Comparison of ENCODE assay signal across 21 cellular contexts in genomic region chr6:157244780-157245179, GRCh38.
DNase-seq lines count a peak whose midpoint lies in the region; ATAC-seq and TF ChIP-seq lines count a peak whose summit lies in the region.
"Had no signal": no experiment of that assay in that cellular context is flagged by ENCODE, and none has a peak within 500 bp of the region (broad histone marks: within the 10 kb centered on the region; RNA-seq: fewer than 3 reads in every experiment).

No MANE protein-coding gene starts in this region.

- H3K4me2 ChIP-seq in osteoblast (ENCODE audit: insufficient read depth, low read length), result peak overlapping the region; percentile 16

- H3K79me2 ChIP-seq in osteoblast (ENCODE audit: insufficient read depth, low read length), result no peaks in the 10 kb centered on the region

- H3K36me3 ChIP-seq in left ventricle myocardium inferior, result no peaks in the 10 kb centered on the region
- H3K36me3 ChIP-seq in right atrium auricular region, result no peaks in the 10 kb centered on the region
- H3K36me3 ChIP-seq in osteoblast (ENCODE audit: insufficient read depth, low read length), result no peaks in the 10 kb centered on the region
- no peaks in the 10 kb centered on the region for H3K36me3 ChIP-seq in aorta (ENCODE audit: control insufficient read depth in 1 of 2, insufficient read depth in 2 of 2, low read length in 1 of 2)
- H3K36me3 ChIP-seq: transverse colon had no signal

- no peak overlapping the region for H3K4me3 ChIP-seq in left ventricle myocardium inferior
- H3K4me3 ChIP-seq in right atrium auricular region, result no peak overlapping the region
- H3K4me3 ChIP-seq in osteoblast (ENCODE audit: insufficient read depth, low read length), result no peak overlapping the region
- no peak overlapping the region for H3K4me3 ChIP-seq in aorta (ENCODE audit: low read length in 2 of 2)
- H3K4me3 ChIP-seq: transverse colon had no signal

- H3K27ac ChIP-seq in left ventricle myocardium inferior (replicated peaks), result peak overlapping the region; percentile 62
- peak overlapping the region in 1 of 2 donors; percentile 67 for H3K27ac ChIP-seq in right atrium auricular region
- H3K27ac ChIP-seq in osteoblast (ENCODE audit: low read depth, low read length), result peak overlapping the region; percentile 49
- peak overlapping the region; percentile 38 to 55 for H3K27ac ChIP-seq in aorta (ENCODE audit: low read depth in 1 of 2, low read length in 2 of 2)
- H3K27ac ChIP-seq: epithelial cell of prostate, VCaP had no signal

- DNase-seq in left ventricle myocardium inferior (no peak), right atrium auricular region (ENCODE audit: low spot score) (no peak), osteoblast (ENCODE audit: insufficient read length, low spot score, missing footprints) (peak; percentile 17), aorta (peak; percentile 11 to 12)
- DNase-seq in activated effector memory CD4-positive, alpha-beta T cell treated with Interleukin-2 at 50 U/mL for 16 hours, result no peak
- DNase-seq: activated CD4-positive, alpha-beta T cell treated with anti-CD3 and anti-CD28 coated beads, Interleukin-2, amount 10 ng/mL, durations not matched to agents 24 days and 14 days; activated gamma-delta T cell; activated T-cell treated with anti-CD3 and anti-CD28 coated beads, Interleukin-2, amount 50 U/mL, for 1 hour; effector CD4-positive, alpha-beta T cell; left colon; NCI-H1105 treated with DMSO at 0.1 percent for 48 hours; NCI-H774; stimulated activated naive CD8-positive, alpha-beta T cell treated with anti-CD3 and anti-CD28 coated beads, Interleukin-15, amount 100 ng/mL, for 72 hours; transverse colon had no signal

- no peaks in the 10 kb centered on the region for H3K27me3 ChIP-seq in left ventricle myocardium inferior (ENCODE audit: low read depth)
- no peaks in the 10 kb centered on the region for H3K27me3 ChIP-seq in right atrium auricular region
- peaks cover 12% of the 10 kb centered on the region for H3K27me3 ChIP-seq in osteoblast (ENCODE audit: insufficient read depth, low read length)
- no peaks in the 10 kb centered on the region for H3K27me3 ChIP-seq in aorta (ENCODE audit: control insufficient read depth in 1 of 2, insufficient read depth in 2 of 2, low read length in 1 of 2)
- H3K27me3 ChIP-seq: transverse colon had no signal

- peaks cover 11% of the 10 kb centered on the region for H3K9me3 ChIP-seq in left ventricle myocardium inferior (replicated peaks)
- H3K9me3 ChIP-seq in right atrium auricular region, result no peaks in the 10 kb centered on the region
- no peaks in the 10 kb centered on the region for H3K9me3 ChIP-seq in osteoblast (ENCODE audit: low read depth, low read length)
- no peaks in the 10 kb centered on the region for H3K9me3 ChIP-seq in aorta (ENCODE audit: control insufficient read depth, low read length)
- H3K9me3 ChIP-seq: transverse colon had no signal

- intact Hi-C loops in left ventricle myocardium inferior (cut with micrococcal nuclease), result no loop called here
- intact Hi-C loops in aorta (cut with DNase I), result no loop called here

- peaks cover 4% of the 10 kb centered on the region for H3K27me3 Mint-ChIP-seq in brain

- H3K4me1 ChIP-seq in left ventricle myocardium inferior (peaks cover 45% of the 10 kb centered on the region), right atrium auricular region (peaks cover 0 to 37% of the 10 kb centered on the region in 2 donors), osteoblast (ENCODE audit: insufficient read depth, low read length) (peaks cover 17% of the 10 kb centered on the region), aorta (ENCODE audit: control insufficient read depth in 1 of 2, insufficient read depth in 2 of 2, low read length in 2 of 2) (peaks cover 0 to 2% of the 10 kb centered on the region in 2 donors)

- no peak for ATAC-seq in aorta (ENCODE audit: low FRiP score)
- no peak for ATAC-seq in HG02884 (IDR thresholded peaks at IDR 0.05; ENCODE audit: unreplicated experiment)
- no peak for ATAC-seq in GM19351 (IDR thresholded peaks at IDR 0.05; ENCODE audit: unreplicated experiment)
- ATAC-seq: left colon; stimulated activated naive CD8-positive, alpha-beta T cell treated with anti-CD3 and anti-CD28 coated beads, Interleukin-15, amount 100 ng/mL, for 72 hours had no signal

- peaks cover 15 to 28% (median 17%) of the 10 kb centered on the region in 5 experiments for H3K9me3 Mint-ChIP-seq in brain

- H4K20me1 ChIP-seq in osteoblast (ENCODE audit: insufficient read depth, low read length), result no peaks in the 10 kb centered on the region

- no peak overlapping the region for H2AFZ ChIP-seq in osteoblast (ENCODE audit: low read length)

- H3K4me1 Mint-ChIP-seq in brain, result peaks cover 42% of the 10 kb centered on the region

- WGBS in aorta, 2 donors, result 48 to 49% methylated on average over 4 of the region's 4 CpGs

- peak overlapping the region in 1 of 5 experiments; percentile 25 for H3K4me3 Mint-ChIP-seq in brain
- H3K4me3 Mint-ChIP-seq: activated CD4-positive, alpha-beta T cell treated with anti-CD3 and anti-CD28 coated beads, Interleukin-2, amount 10 ng/mL, durations not matched to agents 24 days and 14 days; B cell; memory B cell; stimulated activated naive CD8-positive, alpha-beta T cell treated with anti-CD3 and anti-CD28 coated beads, Interleukin-15, amount 100 ng/mL, for 72 hours had no signal

- no peaks in the 10 kb centered on the region for H3K36me3 Mint-ChIP-seq in brain

- peak overlapping the region; percentile 4 to 85 (median 41) for H3K27ac Mint-ChIP-seq in brain
- H3K27ac Mint-ChIP-seq: activated CD4-positive, alpha-beta T cell treated with anti-CD3 and anti-CD28 coated beads, Interleukin-2, amount 10 ng/mL, durations not matched to agents 24 days and 14 days; B cell; memory B cell; stimulated activated naive CD8-positive, alpha-beta T cell treated with anti-CD3 and anti-CD28 coated beads, Interleukin-15, amount 100 ng/mL, for 72 hours had no signal

- no peak for TF ChIP-seq CTCF in left ventricle myocardium inferior (IDR thresholded peaks at IDR 0.05; ENCODE audit: borderline replicate concordance)
- no peak for TF ChIP-seq CTCF in right atrium auricular region (IDR thresholded peaks at IDR 0.05)
- TF ChIP-seq CTCF in brain (conservative IDR thresholded peaks at IDR 0.05), result no peak
- no peak for TF ChIP-seq CTCF in osteoblast (IDR thresholded peaks at IDR 0.05; ENCODE audit: extremely low read depth, low read depth, low read length)

Comparison
In these comparisons a context has a peak if more than half of its experiments do, and no peak if none do; other contexts are left out.
1. DNase-seq: peak in osteoblast (single experiment) and aorta (2 of 2); none in left ventricle myocardium inferior (single experiment), right atrium auricular region (single experiment) and activated effector memory CD4-positive, alpha-beta T cell treated with Interleukin-2 at 50 U/mL for 16 hours (single experiment).